In the genomic region with DNA sequence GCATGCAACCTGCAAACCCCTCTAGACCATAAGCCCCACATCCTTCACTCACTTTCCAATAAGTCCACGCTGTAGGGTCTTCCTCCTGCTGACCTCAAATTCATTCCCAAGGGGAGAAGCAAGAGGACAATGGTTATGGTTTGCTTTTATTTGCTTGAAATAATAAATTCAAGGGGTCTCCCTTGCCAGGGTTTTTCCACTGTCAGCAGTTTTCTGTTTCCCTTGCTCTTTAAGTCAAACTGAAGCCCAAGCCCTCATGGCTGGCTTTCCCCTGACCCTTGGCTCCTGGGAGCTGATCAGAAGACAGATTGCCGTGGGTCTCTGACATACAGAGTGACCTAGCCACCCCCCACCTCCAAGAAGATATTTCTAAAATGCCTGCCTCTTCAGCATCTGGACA, we compare ENCODE assay signal across 22 cellular contexts. TPM values are rescaled to one million over a fixed set of nuclear protein-coding genes. Genes with fewer than 3 reads are reported as not detected.
"Had no signal": no experiment of that assay in that cellular context is flagged by ENCODE, and none has a peak within 500 bp of the region (broad histone marks: within the 10 kb centered on the region; RNA-seq: fewer than 3 reads in every experiment).

No MANE protein-coding gene starts in this region.

- H3K27ac Mint-ChIP-seq: endodermal cell; natural killer cell; stimulated activated naive B cell treated with anti-CD40 and anti-IgM and Interleukin-4, amounts not matched to agents 10 μg/mL and 1 μg/mL and 100 μg/mL, for 72 hours; stimulated activated naive CD8-positive, alpha-beta T cell treated with anti-CD3 and anti-CD28 coated beads, Interleukin-15, Interleukin-2, amounts not matched to agents 100 ng/mL and 50 ng/mL, for 24 hours had no signal

- H3K9me3 ChIP-seq: esophagus muscularis mucosa, gastroesophageal sphincter, lower lobe of right lung, prostate gland, right atrium auricular region, sigmoid colon, thoracic aorta, tibial nerve, upper lobe of left lung, uterus had no signal

- H3K36me3 Mint-ChIP-seq: natural killer cell; stimulated activated naive B cell treated with anti-CD40 and anti-IgM and Interleukin-4, amounts not matched to agents 10 μg/mL and 1 μg/mL and 100 μg/mL, for 72 hours had no signal

- H3K4me3 ChIP-seq: coronary artery, esophagus muscularis mucosa, gastroesophageal sphincter, lower lobe of right lung, prostate gland, right atrium auricular region, sigmoid colon, thoracic aorta, tibial nerve, upper lobe of left lung, uterus had no signal

- H3K9me3 Mint-ChIP-seq: central memory CD8-positive, alpha-beta T cell; endodermal cell; natural killer cell; stimulated activated naive B cell treated with anti-CD40 and anti-IgM and Interleukin-4, amounts not matched to agents 10 μg/mL and 1 μg/mL and 100 μg/mL, for 72 hours; stimulated activated naive CD8-positive, alpha-beta T cell treated with anti-CD3 and anti-CD28 coated beads, Interleukin-15, Interleukin-2, amounts not matched to agents 100 ng/mL and 50 ng/mL, for 24 hours had no signal

- H3K4me1 ChIP-seq: foreskin keratinocyte, uterus had no signal

- H3K36me3 ChIP-seq: esophagus muscularis mucosa, gastroesophageal sphincter, lower lobe of right lung, prostate gland, right atrium auricular region, sigmoid colon, thoracic aorta, tibial nerve, upper lobe of left lung, uterus had no signal

- DNase-seq: dermis blood vessel endothelial cell; endodermal cell; foreskin keratinocyte; hypothalamus; left ventricle myocardium superior; lower lobe of right lung; natural killer cell; nucleus accumbens; sigmoid colon; stimulated activated naive B cell treated with anti-CD40 and anti-IgM and Interleukin-4, amounts not matched to agents 10 μg/mL and 1 μg/mL and 100 μg/mL, for 72 hours; upper lobe of left lung; uterus had no signal

- H3K4me3 Mint-ChIP-seq: central memory CD8-positive, alpha-beta T cell; endodermal cell; natural killer cell; stimulated activated naive B cell treated with anti-CD40 and anti-IgM and Interleukin-4, amounts not matched to agents 10 μg/mL and 1 μg/mL and 100 μg/mL, for 72 hours; stimulated activated naive CD8-positive, alpha-beta T cell treated with anti-CD3 and anti-CD28 coated beads, Interleukin-15, Interleukin-2, amounts not matched to agents 100 ng/mL and 50 ng/mL, for 24 hours had no signal

- ATAC-seq: foreskin keratinocyte; gastroesophageal sphincter; left ventricle myocardium superior; lower lobe of right lung; natural killer cell; stimulated activated naive B cell treated with anti-CD40 and anti-IgM and Interleukin-4, amounts not matched to agents 10 μg/mL and 1 μg/mL and 100 μg/mL, for 72 hours had no signal

- FAIRE-seq: keratinocyte had no signal

- H3K27ac ChIP-seq: coronary artery, esophagus muscularis mucosa, foreskin keratinocyte, gastroesophageal sphincter, lower lobe of right lung, prostate gland, right atrium auricular region, sigmoid colon, thoracic aorta, tibial nerve, upper lobe of left lung, uterus had no signal

- H3K27me3 ChIP-seq: right atrium auricular region, uterus had no signal

RNA-seq across cellular contexts. Expression of a gene that starts 3.9 kb away (rescaled TPM):
- polyA plus RNA-seq: foreskin keratinocyte had no signal
